ENCODE assay signal across 23 cellular contexts in genomic region chr18:41719808-41720207, GRCh38.
"Had no signal": no experiment of that assay in that cellular context is flagged by ENCODE, and none has a peak within 500 bp of the region (broad histone marks: within the 10 kb centered on the region; RNA-seq: fewer than 3 reads in every experiment).

No MANE protein-coding gene starts in this region.

- H3K4me1 Mint-ChIP-seq: immature natural killer cell; natural killer cell; stimulated activated naive B cell treated with anti-CD40 and anti-IgM and Interleukin-4, amounts not matched to agents 10 μg/mL and 1 μg/mL and 100 μg/mL, for 72 hours; stimulated activated naive CD8-positive, alpha-beta T cell treated with anti-CD3 and anti-CD28 coated beads, Interleukin-15, amount 100 ng/mL, for 72 hours had no signal

- H3K36me3 ChIP-seq: colonic mucosa, gastrocnemius medialis, heart right ventricle, right atrium auricular region, sigmoid colon, tibial nerve, upper lobe of right lung, vagina had no signal

- H3K27ac Mint-ChIP-seq: immature natural killer cell; natural killer cell; stimulated activated naive B cell treated with anti-CD40 and anti-IgM and Interleukin-4, amounts not matched to agents 10 μg/mL and 1 μg/mL and 100 μg/mL, for 72 hours had no signal

- H3K9me3 ChIP-seq: colonic mucosa, gastrocnemius medialis, heart right ventricle, right atrium auricular region, sigmoid colon, testis, tibial nerve, upper lobe of right lung, vagina had no signal

- H3K27ac ChIP-seq: colonic mucosa, gastrocnemius medialis, heart right ventricle, sigmoid colon, skin epidermis, testis, tibial nerve, upper lobe of right lung, vagina had no signal

- ATAC-seq: gastrocnemius medialis; heart right ventricle; left ventricle myocardium superior; natural killer cell; stimulated activated naive B cell treated with anti-CD40 and anti-IgM and Interleukin-4, amounts not matched to agents 10 μg/mL and 1 μg/mL and 100 μg/mL, for 72 hours; stimulated activated naive CD8-positive, alpha-beta T cell treated with anti-CD3 and anti-CD28 coated beads, Interleukin-15, amount 100 ng/mL, for 72 hours; upper lobe of right lung had no signal

- H3K9me3 Mint-ChIP-seq: neural crest cell had no signal

- H3K36me3 Mint-ChIP-seq: immature natural killer cell; natural killer cell; stimulated activated naive B cell treated with anti-CD40 and anti-IgM and Interleukin-4, amounts not matched to agents 10 μg/mL and 1 μg/mL and 100 μg/mL, for 72 hours had no signal

- H3K4me3 Mint-ChIP-seq: immature natural killer cell; natural killer cell; neural crest cell; stimulated activated naive B cell treated with anti-CD40 and anti-IgM and Interleukin-4, amounts not matched to agents 10 μg/mL and 1 μg/mL and 100 μg/mL, for 72 hours; stimulated activated naive CD8-positive, alpha-beta T cell treated with anti-CD3 and anti-CD28 coated beads, Interleukin-15, amount 100 ng/mL, for 72 hours had no signal

- H3K4me1 ChIP-seq: colonic mucosa, gastrocnemius medialis, heart right ventricle, right atrium auricular region, sigmoid colon, testis, tibial nerve, upper lobe of right lung, vagina had no signal

- DNase-seq: colonic mucosa; dermis blood vessel endothelial cell; gastrocnemius medialis; heart right ventricle; immature natural killer cell; kidney; left cardiac atrium; left ventricle myocardium superior; natural killer cell; posterior cingulate gyrus; sigmoid colon; stimulated activated CD4-positive, alpha-beta T cell treated with anti-CD3 and anti-CD28 coated beads, Interleukin-2, amount 100 ng/mL, for 24 hours; stimulated activated CD4-positive, alpha-beta T cell treated with anti-CD3 and anti-CD28 coated beads, Interleukin-4, amount 100 ng/mL, for 4 hours; stimulated activated naive B cell treated with anti-CD40 and anti-IgM and Interleukin-4, amounts not matched to agents 10 μg/mL and 1 μg/mL and 100 μg/mL, for 72 hours; stimulated activated naive CD8-positive, alpha-beta T cell treated with anti-CD3 and anti-CD28 coated beads, Interleukin-15, amount 100 ng/mL, for 72 hours; testis; upper lobe of right lung had no signal

- H3K4me3 ChIP-seq: colonic mucosa, gastrocnemius medialis, heart right ventricle, lung, right atrium auricular region, sigmoid colon, skin epidermis, testis, tibial nerve, upper lobe of right lung, vagina had no signal

- H3K27me3 Mint-ChIP-seq: stimulated activated naive B cell treated with anti-CD40 and anti-IgM and Interleukin-4, amounts not matched to agents 10 μg/mL and 1 μg/mL and 100 μg/mL, for 72 hours; stimulated activated naive CD8-positive, alpha-beta T cell treated with anti-CD3 and anti-CD28 coated beads, Interleukin-15, amount 100 ng/mL, for 72 hours had no signal
